ENCODE assay signal across 17 cellular contexts in the genomic region with DNA sequence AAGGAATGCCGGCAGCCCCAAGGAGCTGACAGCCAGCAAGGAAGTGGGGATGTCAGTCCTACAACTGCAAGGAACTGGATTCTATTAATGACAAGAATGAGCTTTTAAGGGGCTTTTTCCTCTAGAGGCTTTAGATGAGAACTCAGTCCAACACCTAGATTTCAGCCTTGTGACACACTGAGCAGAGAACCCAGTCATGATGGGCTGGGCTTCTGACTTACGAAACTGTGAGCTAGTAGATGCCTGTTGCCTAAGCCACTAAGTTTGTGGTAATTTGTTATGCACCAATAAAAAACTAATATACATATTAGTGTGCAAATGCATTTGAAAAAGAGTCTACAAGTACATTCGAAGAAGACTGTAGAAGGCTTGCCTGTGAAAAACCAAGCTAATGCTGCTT.
DNase-seq lines count a peak whose midpoint lies in the region; ATAC-seq and TF ChIP-seq lines count a peak whose summit lies in the region.
"Had no signal": no experiment of that assay in that cellular context is flagged by ENCODE, and none has a peak within 500 bp of the region (broad histone marks: within the 10 kb centered on the region; RNA-seq: fewer than 3 reads in every experiment).

No MANE protein-coding gene starts in this region.

- H3K27me3 Mint-ChIP-seq in activated CD4-positive, alpha-beta T cell treated with anti-CD3 and anti-CD28 coated beads for 36 hours, result peaks cover 2% of the 10 kb centered on the region
- no peaks in the 10 kb centered on the region for H3K27me3 Mint-ChIP-seq in activated CD4-positive, alpha-beta T cell treated with anti-CD3 and anti-CD28 coated beads, Interleukin-2, amount 10 ng/mL, durations not matched to agents 7 days and 5 days
- H3K27me3 Mint-ChIP-seq in WTC11 (ENCODE audit: low read depth) (no peaks in the 10 kb centered on the region), T-cell (peaks cover 0 to 4% of the 10 kb centered on the region in 2 donors)
- H3K27me3 Mint-ChIP-seq: activated B cell treated with CpG ODN at 0.5 μM for 24 hours; activated naive CD4-positive, alpha-beta T cell treated with anti-CD3 and anti-CD28 coated beads, Interleukin-2, amount 50 U/mL, for 24 hours had no signal

- ATAC-seq in activated CD4-positive, alpha-beta T cell treated with anti-CD3 and anti-CD28 coated beads for 36 hours, result peak; percentile 36
- ATAC-seq in WTC11 (no peak), T-cell (replicated peaks in 1 of 4) (no peak)

- TF ChIP-seq CTCF in WTC11 (IDR thresholded peaks at IDR 0.05) (no peak), fibroblast of villous mesenchyme (IDR thresholded peaks at IDR 0.05; ENCODE audit: insufficient read depth, low read depth, low read length) (no peak)

- intact Hi-C loops in activated CD4-positive, alpha-beta T cell treated with anti-CD3 and anti-CD28 coated beads for 36 hours (cut with DNase I, micrococcal nuclease), result no loop called here

- no peak overlapping the region for H3K27ac Mint-ChIP-seq in activated CD4-positive, alpha-beta T cell treated with anti-CD3 and anti-CD28 coated beads for 36 hours
- H3K27ac Mint-ChIP-seq in activated CD4-positive, alpha-beta T cell treated with anti-CD3 and anti-CD28 coated beads, Interleukin-2, amount 10 ng/mL, durations not matched to agents 7 days and 5 days, result no peak overlapping the region
- H3K27ac Mint-ChIP-seq in WTC11 (peak overlapping the region; percentile 58), T-cell (no peak overlapping the region)
- H3K27ac Mint-ChIP-seq: activated B cell treated with CpG ODN at 0.5 μM for 24 hours; activated naive CD4-positive, alpha-beta T cell treated with anti-CD3 and anti-CD28 coated beads, Interleukin-2, amount 50 U/mL, for 24 hours had no signal

- POLR2A ChIA-PET in activated CD4-positive, alpha-beta T cell treated with anti-CD3 and anti-CD28 coated beads for 36 hours (lab: Charles Lee), result interaction anchor here (0.6 kb wide), 1 partner anchor 127 kb away, joined by 3 read pairs; no protein-coding TSS in a partner anchor
- POLR2A ChIA-PET in activated CD4-positive, alpha-beta T cell treated with anti-CD3 and anti-CD28 coated beads, Interleukin-2, amount 10 ng/mL, durations not matched to agents 7 days and 5 days (lab: Charles Lee), result no interaction called here
- POLR2A ChIA-PET in WTC11 (lab: Charles Lee) (no interaction called here), T-cell (lab: Charles Lee) (no interaction called here)

- H3K4me3 Mint-ChIP-seq in activated CD4-positive, alpha-beta T cell treated with anti-CD3 and anti-CD28 coated beads for 36 hours, result no peak overlapping the region
- H3K4me3 Mint-ChIP-seq in activated CD4-positive, alpha-beta T cell treated with anti-CD3 and anti-CD28 coated beads, Interleukin-2, amount 10 ng/mL, durations not matched to agents 7 days and 5 days, result no peak overlapping the region
- H3K4me3 Mint-ChIP-seq in WTC11 (no peak overlapping the region), T-cell (no peak overlapping the region)
- H3K4me3 Mint-ChIP-seq: activated B cell treated with CpG ODN at 0.5 μM for 24 hours; activated naive CD4-positive, alpha-beta T cell treated with anti-CD3 and anti-CD28 coated beads, Interleukin-2, amount 50 U/mL, for 24 hours; neural crest cell had no signal

- no peak overlapping the region for H3K4me3 ChIP-seq in fibroblast of villous mesenchyme (ENCODE audit: low read depth, low read length)
- H3K4me3 ChIP-seq: lung, sigmoid colon had no signal

- H3K9me3 Mint-ChIP-seq in activated CD4-positive, alpha-beta T cell treated with anti-CD3 and anti-CD28 coated beads for 36 hours (ENCODE audit: low read depth), result no peaks in the 10 kb centered on the region
- H3K9me3 Mint-ChIP-seq in activated CD4-positive, alpha-beta T cell treated with anti-CD3 and anti-CD28 coated beads, Interleukin-2, amount 10 ng/mL, durations not matched to agents 7 days and 5 days, result peaks cover 3% of the 10 kb centered on the region
- H3K9me3 Mint-ChIP-seq in WTC11, result peaks cover 12% of the 10 kb centered on the region
- peaks cover 0 to 6% (median 3%) of the 10 kb centered on the region in 3 donors for H3K9me3 Mint-ChIP-seq in T-cell
- H3K9me3 Mint-ChIP-seq: activated B cell treated with CpG ODN at 0.5 μM for 24 hours had no signal

- CTCF ChIA-PET in activated CD4-positive, alpha-beta T cell treated with anti-CD3 and anti-CD28 coated beads for 36 hours (lab: Charles Lee), result interaction anchor here (1.0 kb wide), 1 partner anchor 11 kb away, joined by 3 read pairs; no protein-coding TSS in a partner anchor
- CTCF ChIA-PET in activated CD4-positive, alpha-beta T cell treated with anti-CD3 and anti-CD28 coated beads, Interleukin-2, amount 10 ng/mL, durations not matched to agents 7 days and 5 days (lab: Charles Lee), result no interaction called here
- CTCF ChIA-PET in WTC11 (lab: Charles Lee) (no interaction called here), T-cell (lab: Charles Lee) (no interaction called here)

- no peaks in the 10 kb centered on the region for H3K36me3 Mint-ChIP-seq in activated CD4-positive, alpha-beta T cell treated with anti-CD3 and anti-CD28 coated beads for 36 hours (ENCODE audit: low read depth)
- no peaks in the 10 kb centered on the region for H3K36me3 Mint-ChIP-seq in activated CD4-positive, alpha-beta T cell treated with anti-CD3 and anti-CD28 coated beads, Interleukin-2, amount 10 ng/mL, durations not matched to agents 7 days and 5 days (ENCODE audit: low read depth)
- peaks cover 36% of the 10 kb centered on the region for H3K36me3 Mint-ChIP-seq in WTC11
- H3K36me3 Mint-ChIP-seq in T-cell, result no peaks in the 10 kb centered on the region
- H3K36me3 Mint-ChIP-seq: activated naive CD4-positive, alpha-beta T cell treated with anti-CD3 and anti-CD28 coated beads, Interleukin-2, amount 50 U/mL, for 24 hours had no signal

- DNase-seq in activated CD4-positive, alpha-beta T cell treated with anti-CD3 and anti-CD28 coated beads for 36 hours, result no peak
- no peak for DNase-seq in activated CD4-positive, alpha-beta T cell treated with anti-CD3 and anti-CD28 coated beads, Interleukin-2, amount 10 ng/mL, durations not matched to agents 7 days and 5 days
- no peak for DNase-seq in WTC11 (ENCODE audit: low spot score)
- peak; percentile 35 for DNase-seq in fibroblast of villous mesenchyme (ENCODE audit: low read depth)
- DNase-seq in activated effector memory CD4-positive, alpha-beta T cell treated with Interleukin-2 at 50 U/mL for 16 hours, result no peak
- no peak for DNase-seq in glomerular visceral epithelial cell (ENCODE audit: extremely low spot score)
- DNase-seq in nucleus accumbens (lab: John Stamatoyannopoulos, UW), result no peak
- no peak for DNase-seq in T-cell
- DNase-seq: activated B cell treated with CpG ODN at 0.5 μM for 24 hours; activated CD8-positive, alpha-beta memory T cell treated with anti-CD3 and anti-CD28 coated beads, Interleukin-2, amount 50 U/mL, for 4 hours; central memory CD4-positive, alpha-beta T cell; H7; sigmoid colon; stimulated activated naive CD4-positive, alpha-beta T cell treated with Interleukin-2 at 50 U/mL for 16 hours had no signal

- H3K4me1 Mint-ChIP-seq in activated CD4-positive, alpha-beta T cell treated with anti-CD3 and anti-CD28 coated beads for 36 hours, result peaks cover 10% of the 10 kb centered on the region
- H3K4me1 Mint-ChIP-seq in activated CD4-positive, alpha-beta T cell treated with anti-CD3 and anti-CD28 coated beads, Interleukin-2, amount 10 ng/mL, durations not matched to agents 7 days and 5 days, result peaks cover 5% of the 10 kb centered on the region
- H3K4me1 Mint-ChIP-seq in WTC11 (peaks cover 20% of the 10 kb centered on the region), T-cell (peaks cover 0 to 6% (median 0%) of the 10 kb centered on the region in 3 donors)
- H3K4me1 Mint-ChIP-seq: activated B cell treated with CpG ODN at 0.5 μM for 24 hours; activated naive CD4-positive, alpha-beta T cell treated with anti-CD3 and anti-CD28 coated beads, Interleukin-2, amount 50 U/mL, for 24 hours had no signal

TF ChIP-seq in WTC11, 78 proteins besides CTCF, POLR2A, EP300 and RAD21 (continues in another document):
- TF ChIP-seq FOXP4 (CRISPR knock-in tag; IDR thresholded peaks at IDR 0.05) (no peak), ERG (CRISPR knock-in tag; IDR thresholded peaks at IDR 0.05) (no peak)
